ENCODE assay signal across 21 cellular contexts in the genomic region with DNA sequence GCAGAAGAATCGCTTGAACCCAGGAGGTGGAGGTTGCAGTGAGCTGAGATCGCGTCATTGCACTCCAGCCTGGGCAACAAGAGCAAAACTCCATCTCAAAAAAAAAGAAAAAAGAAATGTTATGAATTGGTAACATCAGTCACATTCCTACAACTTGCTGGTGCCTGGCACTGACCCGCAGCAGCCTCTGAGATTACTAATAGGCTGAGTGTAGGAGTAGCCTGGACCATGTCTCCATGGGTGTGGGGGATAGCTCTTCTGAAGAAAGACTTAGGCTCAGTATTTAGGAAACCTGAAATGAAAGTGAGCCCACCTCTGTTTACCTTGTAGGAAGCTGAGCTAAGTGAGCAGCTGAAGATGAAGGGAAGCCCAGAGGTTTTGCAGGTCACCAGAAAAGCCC.
"Had no signal": no experiment of that assay in that cellular context is flagged by ENCODE, and none has a peak within 500 bp of the region (broad histone marks: within the 10 kb centered on the region; RNA-seq: fewer than 3 reads in every experiment).

No MANE protein-coding gene starts in this region.

- ATAC-seq: activated T-helper 17 cell treated with anti-CD3 and anti-CD28 coated beads, Interleukin-2, amount 50 U/mL, for 72 hours; body of pancreas; naive thymus-derived CD8-positive, alpha-beta T cell had no signal

- DNase-seq: activated CD4-positive, alpha-beta memory T cell treated with anti-CD3 and anti-CD28 coated beads, Interleukin-2, amount 10 ng/mL, durations not matched to agents 7 days and 5 days; activated CD4-positive, alpha-beta T cell treated with anti-CD3 and anti-CD28 coated beads for 48 hours; activated CD4-positive, CD25-positive, alpha-beta regulatory T cell; activated naive CD4-positive, alpha-beta T cell; activated naive CD8-positive, alpha-beta T cell treated with anti-CD3 and anti-CD28 coated beads for 36 hours; activated T-cell treated with anti-CD3 and anti-CD28 coated beads, Interleukin-2, amount 50 U/mL, for 1 hour; amygdala; body of pancreas; dorsolateral prefrontal cortex; mesendoderm; naive thymus-derived CD8-positive, alpha-beta T cell; posterior cingulate gyrus; retina; stimulated activated CD4-positive, alpha-beta T cell treated with anti-CD3 and anti-CD28 coated beads, Interleukin-12 subunit alpha, Interleukin-12 subunit beta, amount 100 ng/mL, for 4 hours; stimulated activated CD4-positive, alpha-beta T cell treated with anti-CD3 and anti-CD28 coated beads, Interleukin-1b, Interleukin-23, amount 100 ng/mL, for 48 hours; stimulated activated naive CD4-positive, alpha-beta T cell treated with Interleukin-2 at 50 U/mL for 16 hours; T-helper 1 cell; T-helper 9 cell; tibial artery; uterus had no signal

- H3K4me3 Mint-ChIP-seq: activated CD4-positive, alpha-beta memory T cell treated with anti-CD3 and anti-CD28 coated beads, Interleukin-2, amount 10 ng/mL, durations not matched to agents 7 days and 5 days; activated naive CD8-positive, alpha-beta T cell treated with anti-CD3 and anti-CD28 coated beads for 36 hours; activated T-helper 17 cell treated with anti-CD3 and anti-CD28 coated beads, Interleukin-2, amount 50 U/mL, for 72 hours; naive thymus-derived CD8-positive, alpha-beta T cell had no signal

- H3K4me1 Mint-ChIP-seq: activated T-helper 17 cell treated with anti-CD3 and anti-CD28 coated beads, Interleukin-2, amount 50 U/mL, for 72 hours had no signal

- H3K27ac Mint-ChIP-seq: activated CD4-positive, alpha-beta memory T cell treated with anti-CD3 and anti-CD28 coated beads, Interleukin-2, amount 10 ng/mL, durations not matched to agents 7 days and 5 days; activated naive CD8-positive, alpha-beta T cell treated with anti-CD3 and anti-CD28 coated beads for 36 hours; activated T-helper 17 cell treated with anti-CD3 and anti-CD28 coated beads, Interleukin-2, amount 50 U/mL, for 72 hours had no signal

- H3K9me3 Mint-ChIP-seq: activated naive CD8-positive, alpha-beta T cell treated with anti-CD3 and anti-CD28 coated beads for 36 hours had no signal

- H3K27me3 Mint-ChIP-seq: activated naive CD8-positive, alpha-beta T cell treated with anti-CD3 and anti-CD28 coated beads for 36 hours; naive thymus-derived CD8-positive, alpha-beta T cell had no signal

- H3K36me3 Mint-ChIP-seq: activated naive CD8-positive, alpha-beta T cell treated with anti-CD3 and anti-CD28 coated beads for 36 hours had no signal
